15 cellular contexts compared by ENCODE assay signal in the genomic region with DNA sequence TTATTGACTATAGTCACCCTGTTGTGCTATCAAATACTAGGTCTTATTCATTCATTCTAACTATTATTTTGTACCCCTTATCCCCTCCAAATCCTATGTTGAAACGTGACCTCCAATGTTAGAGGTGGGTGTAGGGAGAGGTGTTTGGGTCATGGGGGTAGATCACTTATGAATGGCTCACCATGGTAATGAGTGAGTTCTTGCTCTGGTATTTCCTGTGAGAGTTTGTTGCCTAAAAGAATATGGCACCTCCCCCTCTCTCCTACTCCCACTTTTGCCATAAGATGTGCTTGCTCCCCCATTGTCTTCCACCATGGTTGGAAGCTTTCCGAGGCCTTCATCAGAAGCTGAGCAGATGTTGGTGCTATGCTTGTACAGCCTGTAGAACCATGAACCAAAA.
"Had no signal": no experiment of that assay in that cellular context is flagged by ENCODE, and none has a peak within 500 bp of the region (broad histone marks: within the 10 kb centered on the region; RNA-seq: fewer than 3 reads in every experiment).

No MANE protein-coding gene starts in this region.

- H3K36me3 Mint-ChIP-seq: activated CD4-positive, alpha-beta memory T cell treated with anti-CD3 and anti-CD28 coated beads for 36 hours; activated naive CD8-positive, alpha-beta T cell; mesothelial cell of epicardium; natural killer cell treated with Interleukin-12 subunit alpha and Interleukin-12 subunit beta and Interleukin-15 and Interleukin-18, amount 100 ng/mL, for 72 hours; stimulated activated naive B cell treated with anti-CD40 and anti-IgM and Interleukin-4, amounts not matched to agents 10 μg/mL and 1 μg/mL and 100 μg/mL, for 72 hours; T-cell had no signal

- DNase-seq: activated B cell treated with CpG ODN at 0.5 μM for 24 hours; activated CD4-positive, alpha-beta memory T cell treated with anti-CD3 and anti-CD28 coated beads for 36 hours; activated CD4-positive, alpha-beta T cell treated with anti-CD3 and anti-CD28 coated beads for 4 hours; activated gamma-delta T cell treated with Interleukin-2 at 50 U/mL for 16 hours; activated T-cell treated with anti-CD3 and anti-CD28 coated beads for 4 hours; left cardiac atrium; stimulated activated naive B cell treated with anti-CD40 and anti-IgM and Interleukin-4, amounts not matched to agents 10 μg/mL and 1 μg/mL and 100 μg/mL, for 72 hours; T-cell; T-helper 9 cell had no signal

- H3K27ac Mint-ChIP-seq: activated B cell treated with CpG ODN at 0.5 μM for 24 hours; activated CD4-positive, alpha-beta memory T cell treated with anti-CD3 and anti-CD28 coated beads for 36 hours; activated naive CD8-positive, alpha-beta T cell; activated T-helper 1 cell treated with anti-CD3 and anti-CD28 coated beads, Interleukin-12 subunit alpha, Interleukin-12 subunit beta, Interleukin-2, Interleukin-4 antibody, amounts not matched to agents 30 ng/mL and 10 ng/mL and 1 ng/mL, durations not matched to agents 14 hours and 24 hours and 36 hours; mesothelial cell of epicardium; natural killer cell treated with Interleukin-12 subunit alpha and Interleukin-12 subunit beta and Interleukin-15 and Interleukin-18, amount 100 ng/mL, for 72 hours; stimulated activated naive B cell treated with anti-CD40 and anti-IgM and Interleukin-4, amounts not matched to agents 10 μg/mL and 1 μg/mL and 100 μg/mL, for 72 hours; T-cell had no signal

- ATAC-seq: left cardiac atrium; natural killer cell treated with Interleukin-12 subunit alpha and Interleukin-12 subunit beta and Interleukin-15 and Interleukin-18, amount 100 ng/mL, for 72 hours; stimulated activated naive B cell treated with anti-CD40 and anti-IgM and Interleukin-4, amounts not matched to agents 10 μg/mL and 1 μg/mL and 100 μg/mL, for 72 hours; T-cell had no signal

- H3K4me3 Mint-ChIP-seq: activated B cell treated with CpG ODN at 0.5 μM for 24 hours; activated CD4-positive, alpha-beta memory T cell treated with anti-CD3 and anti-CD28 coated beads for 36 hours; activated naive CD8-positive, alpha-beta T cell; activated T-helper 1 cell treated with anti-CD3 and anti-CD28 coated beads, Interleukin-12 subunit alpha, Interleukin-12 subunit beta, Interleukin-2, Interleukin-4 antibody, amounts not matched to agents 30 ng/mL and 10 ng/mL and 1 ng/mL, durations not matched to agents 14 hours and 24 hours and 36 hours; mesothelial cell of epicardium; natural killer cell treated with Interleukin-12 subunit alpha and Interleukin-12 subunit beta and Interleukin-15 and Interleukin-18, amount 100 ng/mL, for 72 hours; stimulated activated naive B cell treated with anti-CD40 and anti-IgM and Interleukin-4, amounts not matched to agents 10 μg/mL and 1 μg/mL and 100 μg/mL, for 72 hours; T-cell had no signal

- FAIRE-seq: colon, endometrium had no signal

- H3K4me1 Mint-ChIP-seq: activated B cell treated with CpG ODN at 0.5 μM for 24 hours; stimulated activated naive B cell treated with anti-CD40 and anti-IgM and Interleukin-4, amounts not matched to agents 10 μg/mL and 1 μg/mL and 100 μg/mL, for 72 hours; T-cell had no signal

- H3K9me3 Mint-ChIP-seq: activated B cell treated with CpG ODN at 0.5 μM for 24 hours; activated CD4-positive, alpha-beta memory T cell treated with anti-CD3 and anti-CD28 coated beads for 36 hours; activated T-helper 1 cell treated with anti-CD3 and anti-CD28 coated beads, Interleukin-12 subunit alpha, Interleukin-12 subunit beta, Interleukin-2, Interleukin-4 antibody, amounts not matched to agents 30 ng/mL and 10 ng/mL and 1 ng/mL, durations not matched to agents 14 hours and 24 hours and 36 hours; natural killer cell treated with Interleukin-12 subunit alpha and Interleukin-12 subunit beta and Interleukin-15 and Interleukin-18, amount 100 ng/mL, for 72 hours; T-cell had no signal
